In genomic region chr1:45536886-45537285, GRCh38 we compare ENCODE assay signal across 19 cellular contexts. TPM values are rescaled to one million over a fixed set of nuclear protein-coding genes. Genes with fewer than 3 reads are reported as not detected.
DNase-seq lines count a peak whose midpoint lies in the region; ATAC-seq lines count a peak whose summit lies in the region.
"Had no signal": no experiment of that assay in that cellular context is flagged by ENCODE, and none has a peak within 500 bp of the region (broad histone marks: within the 10 kb centered on the region; RNA-seq: fewer than 3 reads in every experiment).

No MANE protein-coding gene starts in this region.

- H3K9me3 ChIP-seq in T-helper 17 cell (ENCODE audit: control insufficient read depth, low read length, poor library complexity, severe bottlenecking): no peaks in the 10 kb centered on the region
- H3K9me3 ChIP-seq: Caco-2, MG63, SJSA1 had no signal

- H3K27me3 Mint-ChIP-seq in T-helper 17 cell: no peaks in the 10 kb centered on the region
- H3K27me3 Mint-ChIP-seq: CD4-positive, alpha-beta memory T cell; IgD-negative memory B cell had no signal

- no peaks in the 10 kb centered on the region for H3K36me3 Mint-ChIP-seq in T-helper 17 cell (ENCODE audit: low read depth)
- H3K36me3 Mint-ChIP-seq: CD4-positive, alpha-beta memory T cell; IgD-negative memory B cell had no signal

- no peak overlapping the region for H3K4me3 ChIP-seq in H7 (ENCODE audit: insufficient read depth, low read depth, low read length)
- H3K4me3 ChIP-seq: GM23248, MG63, SJSA1 had no signal

- H3K4me3 Mint-ChIP-seq in T-helper 17 cell: no peak overlapping the region
- H3K4me3 Mint-ChIP-seq: CD4-positive, alpha-beta memory T cell; IgD-negative memory B cell had no signal

- DNase-seq in H7 (peak; percentile 36), T-helper 17 cell (no peak), left kidney (ENCODE audit: low read depth, low spot score) (peak; percentile 57), foreskin melanocyte (no peak)
- DNase-seq: Caco-2; CD4-positive, alpha-beta memory T cell; DMS 273 treated with DMSO at 0.1 percent for 48 hours; DND-41; GM23248; Kasumi-1; MG63; NCI-H1417 treated with DMSO at 0.1 percent for 48 hours; NCI-H187; NCI-H446; NCI-H526 had no signal

- H3K4me1 Mint-ChIP-seq in T-helper 17 cell: peaks cover 11% of the 10 kb centered on the region

- ATAC-seq in T-helper 17 cell: no peak
- ATAC-seq in GM19035 (IDR thresholded peaks at IDR 0.05; ENCODE audit: unreplicated experiment): no peak
- ATAC-seq: Right ventricle myocardium inferior had no signal

- no peaks in the 10 kb centered on the region for H3K27me3 ChIP-seq in H7 (ENCODE audit: control insufficient read depth, insufficient read depth, low read length)
- H3K27me3 ChIP-seq: MG63, SJSA1 had no signal

- no peaks in the 10 kb centered on the region for H3K36me3 ChIP-seq in H7 (replicated peaks; ENCODE audit: control insufficient read depth, insufficient read depth, low read length)
- H3K36me3 ChIP-seq: MG63, SJSA1 had no signal

- H3K27ac Mint-ChIP-seq in T-helper 17 cell: peak overlapping the region; percentile 47
- H3K27ac Mint-ChIP-seq: IgD-negative memory B cell had no signal

RNA-seq across cellular contexts. Expression of gene AKR1A1, which starts 13.7 kb away (rescaled TPM):
- 371 and 395 TPM in 2 replicates for total RNA-seq in H7 (2014; rRNA removed; shearing (Covaris generic))
- 10 to 100 TPM; 44.0 to 57.0 TPM for total RNA-seq in T-helper 17 cell

RNA-seq across cellular contexts. Expression of gene PRDX1, which starts 15.2 kb away (rescaled TPM):
- total RNA-seq in H7 (2014; rRNA removed; shearing (Covaris generic)): 2,468 and 2,910 TPM in 2 replicates
- 10 to 100 TPM; 55.0 to 69.2 TPM for total RNA-seq in T-helper 17 cell

RNA-seq across cellular contexts. Expression of gene MMACHC, which starts 36.8 kb away (rescaled TPM):
- total RNA-seq in H7 (2014; rRNA removed; shearing (Covaris generic)): 10.5 and 11.7 TPM in 2 replicates
- total RNA-seq in T-helper 17 cell: 1 to 10 TPM in 1 of 2 donors, under 1 TPM in 1; 0.68 to 2.2 TPM

RNA-seq across cellular contexts. Expression of gene CCDC163, which starts 37.0 kb away (rescaled TPM):
- 2.8 and 3.4 TPM in 2 replicates for total RNA-seq in H7 (2014; rRNA removed; shearing (Covaris generic))
- under 1 TPM; 0.63 to 0.99 TPM for total RNA-seq in T-helper 17 cell

RNA-seq across cellular contexts. Expression of gene TESK2, which starts 45.9 kb away (rescaled TPM):
- total RNA-seq in H7 (2014; rRNA removed; shearing (Covaris generic)): 14.5 and 17.7 TPM in 2 replicates
- 1 to 10 TPM; 4.9 to 6.5 TPM for total RNA-seq in T-helper 17 cell

Comparison
In these comparisons a context has a peak if more than half of its experiments do, and no peak if none do; other contexts are left out.
1. DNase-seq: peak in H7 (single experiment) and left kidney (single experiment); none in T-helper 17 cell (0 of 3) and foreskin melanocyte (single experiment).
2. RNA of gene PRDX1, which starts 15.2 kb away (total RNA-seq): 2,468 to 2,910 TPM in H7; 55.0 to 69.2 TPM in T-helper 17 cell; every median in the first group is over 10 times any median in the second.